In the genomic region with DNA sequence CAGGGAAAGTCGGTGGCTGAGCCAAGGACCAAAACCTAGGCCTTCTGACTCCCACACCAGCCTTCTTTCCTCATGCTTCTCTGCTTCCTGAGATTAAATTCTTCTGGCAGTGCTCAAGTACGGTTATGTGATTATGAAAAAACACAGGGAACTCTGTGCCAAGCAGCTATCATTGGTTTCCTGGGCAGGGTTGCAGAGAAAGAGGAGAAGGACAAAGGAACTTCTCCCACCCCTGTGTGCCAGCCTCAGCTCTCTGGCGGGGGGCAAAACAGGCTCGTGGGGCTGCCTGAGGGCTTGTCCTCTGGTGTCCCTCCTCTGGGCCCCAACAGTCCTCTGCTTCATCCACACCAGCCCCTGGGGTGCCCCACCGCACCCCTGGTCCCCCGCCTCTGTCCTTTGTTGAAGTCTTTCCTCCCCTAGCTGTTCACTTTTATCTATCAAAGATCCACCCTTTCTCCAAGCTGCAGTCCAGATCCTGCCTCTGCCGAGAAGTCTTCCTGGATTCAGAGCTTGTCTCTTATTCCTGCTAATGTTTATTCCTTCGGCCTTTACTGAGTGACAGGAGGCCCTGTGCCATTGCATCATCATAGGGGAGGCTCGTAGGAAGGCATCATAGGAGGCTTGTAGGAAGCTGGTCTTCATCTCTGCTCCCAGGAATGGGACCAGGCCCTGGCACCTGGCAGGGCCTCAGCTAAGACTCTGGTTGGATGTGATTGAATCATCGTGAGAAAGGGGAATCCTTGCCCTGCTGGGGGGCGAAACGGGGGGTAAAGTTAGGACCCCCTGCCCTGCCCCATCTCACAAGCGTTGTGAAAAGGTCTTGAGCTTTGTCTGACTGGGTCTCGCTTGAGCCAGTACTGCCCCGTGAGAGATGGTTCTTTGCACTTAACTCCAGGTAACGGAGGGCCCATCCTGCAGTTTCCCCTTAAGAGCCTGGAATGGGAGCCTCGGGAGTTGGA, we compare ENCODE assay signal across 12 cellular contexts. TPM values are rescaled to one million over a fixed set of nuclear protein-coding genes. Genes with fewer than 3 reads are reported as not detected.
DNase-seq lines count a peak whose midpoint lies in the region; ATAC-seq and TF ChIP-seq lines count a peak whose summit lies in the region.
"Had no signal": no experiment of that assay in that cellular context is flagged by ENCODE, and none has a peak within 500 bp of the region (broad histone marks: within the 10 kb centered on the region; RNA-seq: fewer than 3 reads in every experiment).

No MANE protein-coding gene starts in this region.

- WGBS in heart left ventricle, 4 donors: 57 to 75% (median 70%) methylated on average over 10 to 17 of the region's 17 CpGs

- intact Hi-C loops in heart left ventricle (cut with DNase I): loop anchor here in 2 of 10 donors (5.0 to 10.0 kb wide), 2 partner anchors 46 to 73 kb away; no protein-coding TSS in a partner anchor

- H3K4me1 ChIP-seq in heart left ventricle: peaks cover 0 to 59% (median 35%) of the 10 kb centered on the region in 12 donors
- peaks cover 7% of the 10 kb centered on the region for H3K4me1 ChIP-seq in parathyroid adenoma
- no peaks in the 10 kb centered on the region for H3K4me1 ChIP-seq in SJCRH30

- H3K27ac ChIP-seq in angular gyrus (ENCODE audit: low read depth, low read length) (peak overlapping the region; percentile 8), heart left ventricle (peak overlapping the region; percentile 57 to 91 (median 80)), parathyroid adenoma (peak overlapping the region; percentile 11), SJCRH30 (no peak overlapping the region)

- peak; percentile 55 for DNase-seq in AG20443 (ENCODE audit: low spot score)
- DNase-seq in heart left ventricle: no peak
- no peak for DNase-seq in activated CD4-positive, CD25-positive, alpha-beta regulatory T cell (lab: John Stamatoyannopoulos, UW)
- no peak for DNase-seq in SJCRH30
- DNase-seq: endodermal cell, NCI-H82 had no signal

- TF ChIP-seq CTCF in heart left ventricle (IDR thresholded peaks at IDR 0.05) (no peak), parathyroid adenoma (IDR thresholded peaks at IDR 0.05) (no peak)

- H3K79me2 ChIP-seq in parathyroid adenoma: no peaks in the 10 kb centered on the region

- ATAC-seq in heart left ventricle (peak; percentile 55 to 72 (median 64)), HG03520 (IDR thresholded peaks at IDR 0.05; ENCODE audit: unreplicated experiment) (no peak), GM21381 (IDR thresholded peaks at IDR 0.05; ENCODE audit: unreplicated experiment) (no peak)
- ATAC-seq: CD8-positive, alpha-beta T cell had no signal

- no peak overlapping the region for H3K9ac ChIP-seq in parathyroid adenoma

- H3K36me3 ChIP-seq in heart left ventricle (no peaks in the 10 kb centered on the region), parathyroid adenoma (ENCODE audit: control insufficient read depth, insufficient read depth, low read length) (no peaks in the 10 kb centered on the region), SJCRH30 (no peaks in the 10 kb centered on the region)

- H3K4me2 ChIP-seq in parathyroid adenoma (ENCODE audit: low read length): no peak overlapping the region

- no peak overlapping the region for H3K4me3 ChIP-seq in heart left ventricle
- no peak overlapping the region for H3K4me3 ChIP-seq in parathyroid adenoma (ENCODE audit: low read depth, low read length)
- H3K4me3 ChIP-seq in SJCRH30: no peak overlapping the region

- no peaks in the 10 kb centered on the region for H3K9me3 ChIP-seq in heart left ventricle
- H3K9me3 ChIP-seq in parathyroid adenoma (ENCODE audit: control insufficient read depth, low read length): no peaks in the 10 kb centered on the region
- H3K9me3 ChIP-seq in SJCRH30 (replicated peaks): no peaks in the 10 kb centered on the region

- TF ChIP-seq POLR2A in heart left ventricle (IDR thresholded peaks at IDR 0.05): no peak

- H3K27me3 ChIP-seq in heart left ventricle: no peaks in the 10 kb centered on the region
- no peaks in the 10 kb centered on the region for H3K27me3 ChIP-seq in parathyroid adenoma (ENCODE audit: control insufficient read depth, insufficient read depth, low read length)
- H3K27me3 ChIP-seq in SJCRH30: no peaks in the 10 kb centered on the region

- peak overlapping the region; percentile 46 for H2AFZ ChIP-seq in parathyroid adenoma

RNA-seq across cellular contexts. Expression of gene FTH1, which starts 11.5 kb away (rescaled TPM):
- 1,000 to 10,000 TPM; 1,764 to 5,397 (median 2,454) TPM for total RNA-seq in heart left ventricle
- 1,000 to 10,000 TPM; 2,334 to 3,498 TPM for polyA plus RNA-seq in heart left ventricle
- total RNA-seq in SJCRH30 (2014; rRNA removed; shearing (Covaris generic)): 349 and 357 TPM in 2 replicates

RNA-seq across cellular contexts. Expression of gene BEST1, which starts 28.8 kb away (rescaled TPM):
- 1 to 10 TPM in 4 of 9 donors, under 1 TPM in 5; 0.64 to 4.4 (median 0.94) TPM for total RNA-seq in heart left ventricle
- 1 to 10 TPM; 2.1 to 2.8 TPM for polyA plus RNA-seq in heart left ventricle
- total RNA-seq in SJCRH30 (2014; rRNA removed; shearing (Covaris generic)): 0.05 and 0.26 TPM in 2 replicates
- total RNA-seq: activated T-helper 2 cell treated with anti-CD3 and anti-CD28 coated beads, Interferon-gamma antibody, Interleukin-2, Interleukin-4, amounts not matched to agents 10 μg/mL and 5 μg/mL and 100 μg/mL, durations not matched to agents 14 hours and 24 hours and 36 hours had no signal

Comparison
In these comparisons a context has a peak if more than half of its experiments do, and no peak if none do; other contexts are left out.
1. ATAC-seq: peak in heart left ventricle (4 of 4); none in HG03520 (single experiment) and GM21381 (single experiment).